In the genomic region with DNA sequence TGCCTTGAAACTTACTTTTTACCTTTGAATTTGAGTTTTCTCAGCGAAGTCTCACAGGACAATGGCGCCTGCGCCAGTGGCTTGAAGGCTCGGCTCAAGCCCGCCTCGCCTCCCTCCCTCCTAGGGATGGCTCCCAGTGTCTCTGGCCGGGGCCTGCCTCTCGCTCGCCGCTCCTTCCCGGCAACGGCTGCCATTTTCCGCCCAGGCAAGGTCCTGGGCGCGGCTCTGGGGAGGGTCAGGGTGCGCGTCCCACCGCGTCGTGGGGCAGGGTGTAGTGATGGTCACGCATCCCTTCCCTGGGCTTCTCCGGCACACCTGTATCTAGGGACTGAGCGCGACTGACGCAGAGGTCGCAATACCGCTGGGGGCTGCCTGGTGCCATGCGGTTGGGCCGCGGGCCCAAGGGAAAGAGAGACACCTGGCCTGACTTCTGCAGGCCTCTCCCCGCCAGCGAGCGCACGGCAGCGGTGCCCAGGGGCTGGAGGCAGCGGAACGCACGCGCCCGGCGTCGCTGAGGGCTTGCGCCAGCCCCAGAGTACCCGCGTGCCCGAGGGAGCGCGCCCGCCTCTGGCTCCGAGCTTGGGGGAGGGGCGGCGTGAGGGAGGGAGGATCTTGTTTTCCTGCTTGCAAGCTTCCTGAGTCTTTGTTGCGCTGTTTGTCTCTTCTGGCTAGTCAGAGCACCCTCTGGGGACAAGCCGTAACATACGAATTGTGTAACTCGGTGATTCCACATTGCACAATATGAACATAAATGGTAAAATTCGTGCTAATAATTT, we compare ENCODE assay signal across 8 cellular contexts. TPM values are rescaled to one million over a fixed set of nuclear protein-coding genes. Genes with fewer than 3 reads are reported as not detected.
A peak's percentile ranks its signal among the peaks of the same experiment; 100 is the strongest.
DNase-seq lines count a peak whose midpoint lies in the region; ATAC-seq lines count a peak whose summit lies in the region.

No MANE protein-coding gene starts in this region.

- ATAC-seq in HG02610 (IDR thresholded peaks at IDR 0.05; ENCODE audit: unreplicated experiment) = no peak

- peak; percentile 93 for DNase-seq in GM03348 (ENCODE audit: low spot score)
- DNase-seq in NCI-H187 treated with DMSO at 0.1 percent for 48 hours (lab: John Stamatoyannopoulos, UW) = peak; percentile 14
- DNase-seq in activated CD4-positive, alpha-beta T cell treated with anti-CD3 and anti-CD28 coated beads, Interleukin-2, amount 50 U/mL, for 4 hours = peak; percentile 50 to 53
- DNase-seq in dermis microvascular lymphatic vessel endothelial cell (ENCODE audit: low read depth in 2 of 2) = peak; percentile 39 to 73
- peak; percentile 28 to 58 for DNase-seq in stimulated activated CD4-positive, alpha-beta T cell treated with anti-CD3 and anti-CD28 coated beads, Interleukin-15, amount 100 ng/mL, for 1 hour (ENCODE audit: low read depth in 1 of 2, low spot score in 1 of 2)
- DNase-seq in NAMALWA (ENCODE audit: low spot score) = no peak

- H3K27me3 ChIP-seq in layer of hippocampus (ENCODE audit: control insufficient read depth, insufficient read depth, low read length) = no peaks in the 10 kb centered on the region

- peak overlapping the region; percentile 93 for H3K27ac ChIP-seq in layer of hippocampus (ENCODE audit: low read depth, low read length)

RNA-seq across cellular contexts. Expression of a gene that starts 20.7 kb away (rescaled TPM):
- 35.2 and 39.6 TPM in 2 replicates for total RNA-seq in dermis microvascular lymphatic vessel endothelial cell

RNA-seq across cellular contexts. Expression of a gene that starts 27.3 kb away (rescaled TPM):
- 9.8 and 13.4 TPM in 2 replicates for total RNA-seq in dermis microvascular lymphatic vessel endothelial cell

RNA-seq across cellular contexts. Expression of a gene that starts 51.7 kb away (rescaled TPM):
- 1.3 and 1.4 TPM in 2 replicates for total RNA-seq in dermis microvascular lymphatic vessel endothelial cell
